ENCODE assay signal across 8 cellular contexts in the genomic region with DNA sequence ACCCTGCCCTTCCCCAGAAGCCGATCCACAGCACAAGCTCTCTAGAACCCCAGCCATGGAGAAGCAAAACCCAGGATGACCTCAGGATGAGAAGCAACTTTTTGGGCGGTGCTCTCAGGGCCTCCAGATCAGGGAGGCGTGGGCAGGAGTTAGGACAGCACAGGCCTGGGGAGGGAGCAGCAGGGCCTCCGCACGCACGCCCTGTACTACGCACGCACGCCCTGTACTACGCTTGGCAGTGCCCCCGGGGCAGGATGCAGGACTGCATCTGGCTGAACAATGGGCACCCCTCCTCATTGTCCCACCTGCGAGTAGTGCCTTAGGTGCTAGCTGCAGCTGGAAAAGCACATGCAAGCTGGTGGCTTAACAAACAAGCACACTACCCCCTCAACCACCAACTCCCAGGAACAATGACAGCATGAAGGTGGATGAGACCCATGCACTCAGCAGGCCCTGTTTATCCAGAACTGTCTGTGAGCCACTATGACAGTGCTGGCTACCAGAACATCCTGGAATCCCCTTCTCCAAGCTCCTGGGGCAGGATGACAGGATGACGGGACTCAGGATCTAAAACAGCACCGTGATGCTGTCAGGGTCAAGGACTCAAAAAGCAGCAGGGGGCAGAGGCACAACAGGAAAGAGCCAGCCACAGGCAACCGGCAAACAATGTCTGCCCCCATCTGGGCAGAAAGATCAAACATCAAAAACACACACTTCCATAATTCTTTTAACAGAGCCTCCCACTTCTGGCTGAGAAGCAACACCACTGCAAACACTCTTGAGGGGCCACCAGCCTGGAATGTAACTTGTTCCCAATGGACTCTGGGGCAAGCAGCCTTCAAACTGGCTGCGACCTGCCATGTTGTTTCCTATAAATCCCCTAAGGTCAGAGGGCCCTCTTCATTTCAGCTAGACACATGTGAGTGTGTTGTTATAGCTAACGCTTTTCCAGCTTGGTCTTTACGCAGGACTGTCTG. TPM values are rescaled to one million over a fixed set of nuclear protein-coding genes. Genes with fewer than 3 reads are reported as not detected.
DNase-seq lines count a peak whose midpoint lies in the region; TF ChIP-seq lines count a peak whose summit lies in the region.

No MANE protein-coding gene starts in this region.

- BruUV-seq in OCI-LY7 (replicated peaks; lab: Mats Ljungman, UMichigan): no TSS peak

- H3K9me3 ChIP-seq in OCI-LY7 (ENCODE audit: low read length): no peaks in the 10 kb centered on the region

- H3K79me2 ChIP-seq in OCI-LY7 (ENCODE audit: insufficient read depth, low read depth, low read length): no peaks in the 10 kb centered on the region

- intact Hi-C loops in activated CD4-positive, alpha-beta T cell treated with anti-CD3 and anti-CD28 coated beads, Interleukin-2, amount 10 ng/mL, durations not matched to agents 24 days and 14 days (cut with micrococcal nuclease): loop anchor here (10.0 kb wide), 1 partner anchor 110 kb away; no protein-coding TSS in a partner anchor
- intact Hi-C loops in OCI-LY7 (cut with micrococcal nuclease; ENCODE audit: unreplicated experiment): loop anchor here (2.0 kb wide), 1 partner anchor 110 kb away; no protein-coding TSS in a partner anchor

- H3K36me3 ChIP-seq in OCI-LY7 (ENCODE audit: insufficient read depth, low read length): no peaks in the 10 kb centered on the region; the same call in 1 of the 2 replicates

- H3K9me3 Mint-ChIP-seq in activated CD4-positive, alpha-beta T cell treated with anti-CD3 and anti-CD28 coated beads, Interleukin-2, amount 10 ng/mL, durations not matched to agents 24 days and 14 days: no peaks in the 10 kb centered on the region

- no peaks in the 10 kb centered on the region for H3K9me2 ChIP-seq in OCI-LY7 (ENCODE audit: insufficient read depth, low read length)

- CTCF ChIA-PET in OCI-LY7 (lab: Charles Lee; ENCODE audit: unreplicated experiment): interaction anchor here (0.6 to 1.5 kb wide), 3 partner anchors 10 to 670 kb away, joined by 3 to 4 read pairs (median 3); no protein-coding TSS in a partner anchor

- peak; percentile 65 for DNase-seq in activated CD4-positive, alpha-beta T cell treated with anti-CD3 and anti-CD28 coated beads, Interleukin-2, amount 10 ng/mL, durations not matched to agents 24 days and 14 days
- no peak for DNase-seq in activated CD4-positive, alpha-beta T cell treated with anti-CD3 and anti-CD28 coated beads, Interleukin-2, amount 50 U/mL, for 1 hour
- DNase-seq in OCI-LY7 (ENCODE audit: low spot score) (peak; percentile 40), globus pallidus (ENCODE audit: low spot score) (peak; percentile 38), substantia nigra (lab: John Stamatoyannopoulos, UW) (peak in 14 of 49 donors; percentile 5 to 19 (median 12)), NCI-H226 (no peak), GM19238 (ENCODE audit: insufficient read length, low spot score) (no peak)
- no peak for DNase-seq in activated CD4-positive, alpha-beta T cell treated with anti-CD3 and anti-CD28 coated beads for 48 hours

- H3K4me3 Mint-ChIP-seq in activated CD4-positive, alpha-beta T cell treated with anti-CD3 and anti-CD28 coated beads, Interleukin-2, amount 10 ng/mL, durations not matched to agents 24 days and 14 days: no peak overlapping the region

- no peaks in the 10 kb centered on the region for H4K20me1 ChIP-seq in OCI-LY7 (ENCODE audit: insufficient read depth, low read length)

- H3K36me3 Mint-ChIP-seq in activated CD4-positive, alpha-beta T cell treated with anti-CD3 and anti-CD28 coated beads, Interleukin-2, amount 10 ng/mL, durations not matched to agents 24 days and 14 days (ENCODE audit: low read depth): no peaks in the 10 kb centered on the region

- H3K27ac Mint-ChIP-seq in activated CD4-positive, alpha-beta T cell treated with anti-CD3 and anti-CD28 coated beads, Interleukin-2, amount 10 ng/mL, durations not matched to agents 24 days and 14 days: peak overlapping the region; percentile 52

- no peaks in the 10 kb centered on the region for H3K4me1 ChIP-seq in OCI-LY7 (ENCODE audit: insufficient read depth, low read length, poor library complexity, severe bottlenecking)

- H2AFZ ChIP-seq in OCI-LY7 (ENCODE audit: low read length): peak overlapping the region; percentile 17; the same call in 1 of the 2 replicates

- H3K4me2 ChIP-seq in OCI-LY7 (ENCODE audit: low read length): no peak overlapping the region

- H3K4me1 Mint-ChIP-seq in activated CD4-positive, alpha-beta T cell treated with anti-CD3 and anti-CD28 coated beads, Interleukin-2, amount 10 ng/mL, durations not matched to agents 24 days and 14 days: peaks cover 8% of the 10 kb centered on the region

- H3K27me3 Mint-ChIP-seq in activated CD4-positive, alpha-beta T cell treated with anti-CD3 and anti-CD28 coated beads, Interleukin-2, amount 10 ng/mL, durations not matched to agents 24 days and 14 days: peaks cover 4% of the 10 kb centered on the region

- no peak overlapping the region for H3K4me3 ChIP-seq in OCI-LY7 (ENCODE audit: low read depth, low read length, poor library complexity, severe bottlenecking)

- POLR2A ChIA-PET in OCI-LY7 (lab: Charles Lee): interaction anchor here (1.7 kb wide), 1 partner anchor 9 kb away, joined by 3 read pairs; no protein-coding TSS in a partner anchor

- H3K27ac ChIP-seq in OCI-LY7 (ENCODE audit: low read depth, low read length, poor library complexity, severe bottlenecking) (no peak overlapping the region), substantia nigra (ENCODE audit: low read depth, low read length, poor library complexity, severe bottlenecking) (peak overlapping the region; percentile 9)

- peak; percentile 63 for TF ChIP-seq CTCF in OCI-LY7 (conservative IDR thresholded peaks at IDR 0.05; ENCODE audit: low read length)

RNA-seq across cellular contexts. Expression of gene PODXL, which starts 11.7 kb away (rescaled TPM):
- 0.47 and 0.71 TPM in 2 replicates for total RNA-seq in activated CD4-positive, alpha-beta T cell treated with anti-CD3 and anti-CD28 coated beads, Interleukin-2, amount 10 ng/mL, durations not matched to agents 24 days and 14 days
- 0.31 and 0.32 TPM in 2 replicates for total RNA-seq in OCI-LY7 (2014; rRNA removed; shearing (Covaris generic))
- total RNA-seq in OCI-LY7 (2022): 2.1 and 2.2 TPM in 2 replicates

Comparison
In these comparisons a context has a peak if more than half of its experiments do, and no peak if none do; other contexts are left out.
1. DNase-seq: peak in activated CD4-positive, alpha-beta T cell treated with anti-CD3 and anti-CD28 coated beads, Interleukin-2, amount 10 ng/mL, durations not matched to agents 24 days and 14 days (single experiment), OCI-LY7 (single experiment) and globus pallidus (single experiment); none in activated CD4-positive, alpha-beta T cell treated with anti-CD3 and anti-CD28 coated beads, Interleukin-2, amount 50 U/mL, for 1 hour (single experiment), NCI-H226 (single experiment), activated CD4-positive, alpha-beta T cell treated with anti-CD3 and anti-CD28 coated beads for 48 hours (single experiment) and GM19238 (single experiment).